1 cellular context compared by ENCODE assay signal in the genomic region with DNA sequence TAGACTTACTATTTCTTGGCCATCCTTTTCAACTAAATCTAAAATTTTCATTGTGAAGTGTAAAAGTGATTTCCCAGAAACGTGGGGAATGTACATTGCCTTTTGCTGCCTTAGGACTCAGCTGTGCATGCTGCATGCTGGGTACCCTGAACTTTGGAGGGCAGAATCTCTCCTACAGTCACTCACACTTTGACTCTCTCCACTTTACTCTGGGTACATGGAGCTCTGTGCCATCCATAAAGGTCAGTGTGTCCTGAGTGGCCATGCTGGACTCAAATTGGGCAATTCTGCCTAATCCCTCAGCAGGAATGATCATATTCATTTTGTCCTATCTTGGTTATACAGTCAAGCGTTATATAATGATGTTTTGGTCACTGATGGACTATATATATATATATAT.
TF ChIP-seq lines count a peak whose summit lies in the region.

No MANE protein-coding gene starts in this region.

TF ChIP-seq in A549, 52 proteins besides CTCF, POLR2A, EP300 and RAD21 (continued from another document):
- TF ChIP-seq, protein P1, sequence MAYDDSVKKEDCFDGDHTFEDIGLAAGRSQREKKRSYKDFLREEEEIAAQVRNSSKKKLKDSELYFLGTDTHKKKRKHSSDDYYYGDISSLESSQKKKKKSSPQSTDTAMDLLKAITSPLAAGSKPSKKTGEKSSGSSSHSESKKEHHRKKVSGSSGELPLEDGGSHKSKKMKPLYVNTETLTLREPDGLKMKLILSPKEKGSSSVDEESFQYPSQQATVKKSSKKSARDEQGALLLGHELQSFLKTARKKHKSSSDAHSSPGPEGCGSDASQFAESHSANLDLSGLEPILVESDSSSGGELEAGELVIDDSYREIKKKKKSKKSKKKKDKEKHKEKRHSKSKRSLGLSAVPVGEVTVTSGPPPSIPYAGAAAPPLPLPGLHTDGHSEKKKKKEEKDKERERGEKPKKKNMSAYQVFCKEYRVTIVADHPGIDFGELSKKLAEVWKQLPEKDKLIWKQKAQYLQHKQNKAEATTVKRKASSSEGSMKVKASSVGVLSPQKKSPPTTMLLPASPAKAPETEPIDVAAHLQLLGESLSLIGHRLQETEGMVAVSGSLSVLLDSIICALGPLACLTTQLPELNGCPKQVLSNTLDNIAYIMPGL (CRISPR knock-in tag; IDR thresholded peaks at IDR 0.05; ENCODE audit: borderline replicate concordance) = no peak
- TF ChIP-seq HEYL (CRISPR knock-in tag; IDR thresholded peaks at IDR 0.05) (no peak), MAZ (IDR thresholded peaks at IDR 0.05; ENCODE audit: borderline replicate concordance, low read depth, low read length) (no peak), RNF2 (IDR thresholded peaks at IDR 0.05; ENCODE audit: borderline replicate concordance, low read depth) (no peak), HDAC2 (IDR thresholded peaks at IDR 0.05) (no peak), JUNB (IDR thresholded peaks at IDR 0.05) (no peak), NR3C1 (IDR thresholded peaks at IDR 0.05) (no peak)
- TF ChIP-seq, protein P2, sequence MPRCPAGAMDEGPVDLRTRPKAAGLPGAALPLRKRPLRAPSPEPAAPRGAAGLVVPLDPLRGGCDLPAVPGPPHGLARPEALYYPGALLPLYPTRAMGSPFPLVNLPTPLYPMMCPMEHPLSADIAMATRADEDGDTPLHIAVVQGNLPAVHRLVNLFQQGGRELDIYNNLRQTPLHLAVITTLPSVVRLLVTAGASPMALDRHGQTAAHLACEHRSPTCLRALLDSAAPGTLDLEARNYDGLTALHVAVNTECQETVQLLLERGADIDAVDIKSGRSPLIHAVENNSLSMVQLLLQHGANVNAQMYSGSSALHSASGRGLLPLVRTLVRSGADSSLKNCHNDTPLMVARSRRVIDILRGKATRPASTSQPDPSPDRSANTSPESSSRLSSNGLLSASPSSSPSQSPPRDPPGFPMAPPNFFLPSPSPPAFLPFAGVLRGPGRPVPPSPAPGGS (IDR thresholded peaks at IDR 0.05) = no peak
TF ChIP-seq in A549: peak in this region for 0.
